In the genomic region with DNA sequence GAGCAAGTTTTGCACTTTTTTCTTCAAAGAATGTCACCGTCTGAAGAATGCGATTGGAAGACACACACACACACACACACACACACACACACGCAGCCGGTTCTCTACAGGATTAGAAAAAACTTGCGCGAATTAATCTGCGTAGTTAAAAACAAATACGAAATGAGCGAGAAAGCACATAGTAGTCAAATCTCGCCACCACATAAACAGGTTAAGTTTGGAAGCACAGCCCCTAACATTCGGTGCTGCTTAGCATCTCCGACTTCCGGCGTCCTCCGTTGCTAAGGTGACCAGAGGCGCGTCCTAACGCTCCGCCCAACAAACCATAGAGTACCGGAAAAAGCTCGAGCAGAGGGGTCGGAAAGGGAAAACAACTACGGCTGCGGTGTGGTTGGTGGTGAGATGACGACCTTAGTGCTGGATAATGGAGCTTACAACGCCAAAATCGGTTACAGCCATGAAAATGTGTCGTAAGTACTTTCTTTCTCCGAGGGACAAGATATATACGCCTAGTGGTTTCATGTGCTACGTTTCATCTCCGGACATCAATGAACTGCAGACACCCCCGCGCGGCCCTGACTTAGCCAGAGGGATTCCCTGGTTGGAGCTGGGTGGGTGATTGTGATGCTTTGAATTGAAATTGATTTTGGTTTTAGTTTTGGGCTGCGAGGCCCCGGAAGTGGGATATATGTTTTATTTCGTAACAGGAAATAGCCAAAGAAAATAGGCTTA, we compare ENCODE assay signal across 8 cellular contexts. TPM values are rescaled to one million over a fixed set of nuclear protein-coding genes. Genes with fewer than 3 reads are reported as not detected.
A peak's percentile ranks its signal among the peaks of the same experiment; 100 is the strongest.
DNase-seq lines count a peak whose midpoint lies in the region; TF ChIP-seq lines count a peak whose summit lies in the region.

ACTR6 (plus strand) TSS at position 366 of the 732 bp plus-strand sequence; CDS start at position 403, 37 bp downstream.

- no peak within 1 kb of the TSS for H2BK120ac ChIP-seq in H9 (ENCODE audit: low read depth, low read length, poor library complexity, severe bottlenecking)

- H3K18ac ChIP-seq in H9 (ENCODE audit: insufficient read length, low read depth, low read length): no peak within 1 kb of the TSS

- no peaks in the 10 kb centered on the region for H4K20me1 ChIP-seq in H9 (ENCODE audit: control insufficient read depth, insufficient read depth, insufficient read length)

- no peak within 1 kb of the TSS for H3K4ac ChIP-seq in H9 (ENCODE audit: low read depth, low read length)

- H3K27ac ChIP-seq in H9 (ENCODE audit: insufficient read length, low read depth, low read length) (no peak within 1 kb of the TSS), subcutaneous abdominal adipose tissue (ENCODE audit: low read depth, low read length) (peak within 1 kb of the TSS; percentile 76)

- H3T11ph ChIP-seq in H9 (ENCODE audit: low read length): no peak within 1 kb of the TSS

- H3K4me3 Mint-ChIP-seq in H9: peak within 1 kb of the TSS; percentile 98 to 100

- H3K4me2 ChIP-seq in H9 (ENCODE audit: insufficient read depth, insufficient read length, low read length): peak within 1 kb of the TSS; percentile 81

- TF ChIP-seq CTCF in H9 (conservative IDR thresholded peaks at IDR 0.05) (no peak), foreskin fibroblast (IDR thresholded peaks at IDR 0.05; ENCODE audit: low read depth, low read length) (no peak)

- peak within 1 kb of the TSS; percentile 78 for H3K4me3 ChIP-seq in MG63
- H3K4me3 ChIP-seq in foreskin fibroblast (ENCODE audit: low read depth in 1 of 2, low read length in 2 of 2): peak within 1 kb of the TSS; percentile 70 to 93
- H3K4me3 ChIP-seq in neuron (ENCODE audit: low read length): peak within 1 kb of the TSS; percentile 90
- H3K4me3 ChIP-seq in subcutaneous abdominal adipose tissue (ENCODE audit: low read depth in 1 of 5, low read length in 5 of 5): peak within 1 kb of the TSS; percentile 86 to 95 (median 92)

- WGBS in H9 (ENCODE audit: extremely low coverage, insufficient read length, low lambda C conversion rate): no CpG with 5 or more reads among the region's 38 CpGs

- no peaks in the 10 kb centered on the region for H3K9me3 ChIP-seq in H9 (ENCODE audit: control insufficient read depth, low read depth, low read length)
- H3K9me3 ChIP-seq in MG63: no peaks in the 10 kb centered on the region
- no peaks in the 10 kb centered on the region for H3K9me3 ChIP-seq in neuron (ENCODE audit: low read length)
- H3K9me3 ChIP-seq in subcutaneous abdominal adipose tissue (ENCODE audit: control insufficient read depth in 5 of 5, low read length in 5 of 5): no peaks in the 10 kb centered on the region

- H3K9ac ChIP-seq in H9 (ENCODE audit: extremely low read depth, insufficient read length, low read length): peak within 1 kb of the TSS; percentile 91
- H3K9ac ChIP-seq in subcutaneous abdominal adipose tissue (ENCODE audit: low read length in 5 of 5): peak within 1 kb of the TSS; percentile 73 to 91 (median 78)

- H3K9me3 Mint-ChIP-seq in H9: no peaks in the 10 kb centered on the region

- no peak within 1 kb of the TSS for H4K91ac ChIP-seq in H9 (ENCODE audit: insufficient read length, low read depth, low read length)

- H3K4me1 Mint-ChIP-seq in H9: peaks cover 16 to 17% of the 10 kb centered on the region in 2 experiments

- no peak within 1 kb of the TSS for H2BK5ac ChIP-seq in H9 (ENCODE audit: insufficient read length, low read length)

- no peaks in the 10 kb centered on the region for H3K27me3 ChIP-seq in H9 (ENCODE audit: insufficient read depth, low read length)
- H3K27me3 ChIP-seq in MG63: no peaks in the 10 kb centered on the region
- H3K27me3 ChIP-seq in neuron (ENCODE audit: insufficient read depth, low read length): no peaks in the 10 kb centered on the region
- no peaks in the 10 kb centered on the region for H3K27me3 ChIP-seq in subcutaneous abdominal adipose tissue (ENCODE audit: control insufficient read depth in 5 of 5, insufficient read depth in 4 of 5, low read length in 5 of 5)

- peaks cover 4 to 10% (median 7%) of the 10 kb centered on the region in 3 experiments for H3K36me3 Mint-ChIP-seq in H9 (ENCODE audit: insufficient read depth in 1 of 3, low read depth in 3 of 3)

- H3K23me2 ChIP-seq in H9 (ENCODE audit: insufficient read length, low read depth, low read length, poor library complexity, severe bottlenecking): peaks cover 7% of the 10 kb centered on the region

- H4K5ac ChIP-seq in H9 (ENCODE audit: insufficient read length, low read depth, low read length): no peak within 1 kb of the TSS

- no peak within 1 kb of the TSS for H2BK12ac ChIP-seq in H9 (ENCODE audit: insufficient read length, low read depth, low read length)

- H2BK20ac ChIP-seq in H9 (ENCODE audit: low read depth, low read length, poor library complexity, severe bottlenecking): no peak within 1 kb of the TSS

- H3K36me3 ChIP-seq in MG63 (no peaks in the 10 kb centered on the region), neuron (ENCODE audit: insufficient read depth, low read length) (peaks cover 5% of the 10 kb centered on the region), subcutaneous abdominal adipose tissue (ENCODE audit: control insufficient read depth in 5 of 5, insufficient read depth in 5 of 5, low read length in 5 of 5) (no peaks in the 10 kb centered on the region)

- H2AK5ac ChIP-seq in H9 (ENCODE audit: insufficient read length, low read length): no peak within 1 kb of the TSS

- no peak within 1 kb of the TSS for H3K23ac ChIP-seq in H9 (ENCODE audit: insufficient read length, low read depth, low read length)

- DNase-seq in G401 (ENCODE audit: low spot score) (peak; percentile 98), H9 (peak; percentile 97), MG63 (peak; percentile 90), SHP77 treated with DMSO at 0.1 percent for 48 hours (lab: John Stamatoyannopoulos, UW) (peak; percentile 85), foreskin fibroblast (peak; percentile 95 to 98)
- peak; percentile 99 for DNase-seq in activated effector memory CD4-positive, alpha-beta T cell treated with anti-CD3 and anti-CD28 coated beads, Interleukin-2, amount 50 U/mL, for 16 hours

- no peaks in the 10 kb centered on the region for H3K79me1 ChIP-seq in H9 (ENCODE audit: insufficient read depth, low read depth, low read length, poor library complexity, severe bottlenecking)

- no peak within 1 kb of the TSS for H3K56ac ChIP-seq in H9 (ENCODE audit: insufficient read length, low read depth, low read length)

- peak within 1 kb of the TSS; percentile 88 to 96 (median 96); a peak in 6 of 7 replicates for H3K27ac Mint-ChIP-seq in H9

- no peaks in the 10 kb centered on the region for H3K27me3 Mint-ChIP-seq in H9 (ENCODE audit: low read depth)

- no peak within 1 kb of the TSS for H2BK15ac ChIP-seq in H9 (ENCODE audit: low read depth, low read length)

- peak within 1 kb of the TSS; percentile 41 for H3K14ac ChIP-seq in H9 (ENCODE audit: insufficient read depth, low read length)

- no peak within 1 kb of the TSS for H4K8ac ChIP-seq in H9 (replicated peaks; ENCODE audit: insufficient read length, low read depth, low read length)

- in situ Hi-C loops in G401 (cut with HindIII; ENCODE audit: low sequenced_read_pairs): no loop called here

- H3K79me2 ChIP-seq in H9 (ENCODE audit: insufficient read depth, low read length): peaks cover 4% of the 10 kb centered on the region; the same call in 1 of the 2 replicates

- no peaks in the 10 kb centered on the region; the same call in 1 of the 2 replicates for H3K4me1 ChIP-seq in H9 (ENCODE audit: insufficient read depth, low read length)
- peaks cover 6% of the 10 kb centered on the region for H3K4me1 ChIP-seq in neuron (ENCODE audit: insufficient read depth, low read length)
- peaks cover 0 to 25% (median 21%) of the 10 kb centered on the region in 5 donors for H3K4me1 ChIP-seq in subcutaneous abdominal adipose tissue (ENCODE audit: control insufficient read depth in 5 of 5, insufficient read depth in 5 of 5, low read length in 5 of 5)

- peak within 1 kb of the TSS; percentile 88 for H2AFZ ChIP-seq in H9 (ENCODE audit: low read length)
- peak within 1 kb of the TSS; percentile 99 for H2AFZ ChIP-seq in neuron (ENCODE audit: low read depth, low read length)

RNA-seq across cellular contexts. Expression of gene ACTR6, which starts in this region (rescaled TPM):
- total RNA-seq in G401 (2014; rRNA removed; shearing (Covaris generic)): 38.1 and 40.1 TPM in 2 replicates
- 34.9 and 36.5 TPM in 2 replicates for total RNA-seq in H9 (2021)
- total RNA-seq in MG63 (2014; rRNA removed; shearing (Covaris generic); ENCODE audit: low replicate concordance): 18.4 and 37.0 TPM in 2 replicates
